21 cellular contexts compared by ENCODE assay signal in genomic region chr1:48073773-48074172, GRCh38.
A peak's percentile ranks its signal among the peaks of the same experiment; 100 is the strongest.
DNase-seq lines count a peak whose midpoint lies in the region; ATAC-seq and TF ChIP-seq lines count a peak whose summit lies in the region.
"Had no signal": no experiment of that assay in that cellular context is flagged by ENCODE, and none has a peak within 500 bp of the region (broad histone marks: within the 10 kb centered on the region; RNA-seq: fewer than 3 reads in every experiment).

No MANE protein-coding gene starts in this region.

- H3K9me3 ChIP-seq in WERI-Rb-1 (ENCODE audit: severe bottlenecking) (no peaks in the 10 kb centered on the region), heart left ventricle (no peaks in the 10 kb centered on the region), MM.1S (replicated peaks; ENCODE audit: insufficient read depth, low read length) (no peaks in the 10 kb centered on the region)
- H3K9me3 ChIP-seq: BLaER1, Peyer's patch had no signal

- H4K20me1 ChIP-seq in MM.1S (ENCODE audit: insufficient read depth, low read length), result no peaks in the 10 kb centered on the region
- H4K20me1 ChIP-seq: BLaER1 had no signal

- H3K9me2 ChIP-seq in MM.1S (replicated peaks; ENCODE audit: insufficient read depth, low read length), result no peaks in the 10 kb centered on the region

- peaks cover 40% of the 10 kb centered on the region for H3K4me1 Mint-ChIP-seq in nephron
- H3K4me1 Mint-ChIP-seq: CD4-positive, alpha-beta memory T cell had no signal

- WGBS in heart left ventricle, 4 donors, result 82 to 90% (median 89%) methylated on average over 9 of the region's 9 CpGs

- peak overlapping the region; percentile 46 for H3K27ac ChIP-seq in WERI-Rb-1
- H3K27ac ChIP-seq in heart left ventricle, result no peak overlapping the region
- no peak overlapping the region for H3K27ac ChIP-seq in MM.1S (ENCODE audit: low read length)
- H3K27ac ChIP-seq: BLaER1, Peyer's patch had no signal

- TF ChIP-seq POLR2A in heart left ventricle (IDR thresholded peaks at IDR 0.05), result no peak

- H3K9me3 Mint-ChIP-seq in nephron, result peaks cover 3% of the 10 kb centered on the region
- H3K9me3 Mint-ChIP-seq: H9 had no signal

- no peak overlapping the region for H2AFZ ChIP-seq in MM.1S (ENCODE audit: low read length)

- H3K36me3 ChIP-seq in WERI-Rb-1 (no peaks in the 10 kb centered on the region), heart left ventricle (no peaks in the 10 kb centered on the region), MM.1S (replicated peaks; ENCODE audit: insufficient read depth, low read length) (no peaks in the 10 kb centered on the region)
- H3K36me3 ChIP-seq: BLaER1, Peyer's patch had no signal

- H3K9ac ChIP-seq in MM.1S (ENCODE audit: low read length), result no peak overlapping the region
- H3K9ac ChIP-seq: BLaER1 had no signal

- peaks cover 83% of the 10 kb centered on the region for H3K27me3 Mint-ChIP-seq in nephron (ENCODE audit: low read depth)

- H3K36me3 Mint-ChIP-seq in nephron (ENCODE audit: low read depth), result peaks cover 4% of the 10 kb centered on the region
- H3K36me3 Mint-ChIP-seq: CD4-positive, alpha-beta memory T cell had no signal

- TF ChIP-seq CTCF in WERI-Rb-1 (IDR thresholded peaks at IDR 0.05; ENCODE audit: low read depth, low read length) (no peak), nephron (IDR thresholded peaks at IDR 0.05; ENCODE audit: unreplicated experiment in 3 of 3) (no peak), heart left ventricle (IDR thresholded peaks at IDR 0.05) (no peak), MM.1S (IDR thresholded peaks at IDR 0.05; ENCODE audit: low read length) (no peak)

- no peak overlapping the region for H3K4me2 ChIP-seq in MM.1S (ENCODE audit: low read depth, low read length)
- H3K4me2 ChIP-seq: BLaER1 had no signal

- no peak overlapping the region for H3K4me3 ChIP-seq in WERI-Rb-1 (ENCODE audit: low read depth, low read length)
- H3K4me3 ChIP-seq in heart left ventricle, result no peak overlapping the region
- no peak overlapping the region for H3K4me3 ChIP-seq in MM.1S (ENCODE audit: low read length)
- H3K4me3 ChIP-seq: BLaER1, K562, Peyer's patch had no signal

- ATAC-seq in heart left ventricle, result no peak
- ATAC-seq: K562, Right ventricle myocardium inferior had no signal

- H3K27ac Mint-ChIP-seq in nephron, result peak overlapping the region; percentile 93 to 97 (median 97)
- H3K27ac Mint-ChIP-seq: CD4-positive, alpha-beta memory T cell; H9 had no signal

- intact Hi-C loops in heart left ventricle (cut with DNase I), result no loop called here

- H3K27me3 ChIP-seq in WERI-Rb-1 (ENCODE audit: insufficient read depth, low read depth, severe bottlenecking) (no peaks in the 10 kb centered on the region), heart left ventricle (peaks cover 0 to 4% (median 0%) of the 10 kb centered on the region in 9 donors), MM.1S (replicated peaks; ENCODE audit: insufficient read depth, low read length) (no peaks in the 10 kb centered on the region)
- H3K27me3 ChIP-seq: BLaER1, Peyer's patch had no signal

- peak; percentile 33 for DNase-seq in D341Med (ENCODE audit: low spot score)
- DNase-seq in WERI-Rb-1, result peak; percentile 75
- DNase-seq in iPS-NIHi7 (ENCODE audit: extremely low spot score), result peak; percentile 45
- DNase-seq in hepatic stellate cell (ENCODE audit: low spot score), result no peak
- DNase-seq in heart left ventricle, result no peak
- no peak for DNase-seq in stimulated activated CD8-positive, alpha-beta memory T cell treated with anti-CD3 and anti-CD28 coated beads, Interleukin-4, amount 100 ng/mL, for 48 hours
- DNase-seq in MM.1S, result no peak
- DNase-seq: CD4-positive, alpha-beta memory T cell; DMS79; H9; NCI-H1105; NCI-H1694; NCI-H2081 treated with DMSO at 0.1 percent for 48 hours; NCI-H446 treated with DMSO at 0.1 percent for 48 hours; NCI-H69; NK-92 treated with Interleukin-12 subunit alpha and Interleukin-12 subunit beta, amount 100 ng/mL, for 24 hours; Peyer's patch had no signal

- H3K4me3 Mint-ChIP-seq in nephron, result peak overlapping the region; percentile 37 to 57 (median 47)
- H3K4me3 Mint-ChIP-seq: CD4-positive, alpha-beta memory T cell; H9 had no signal

- H3F3A ChIP-seq in MM.1S (ENCODE audit: insufficient read depth, low read length), result no peaks in the 10 kb centered on the region

- no peaks in the 10 kb centered on the region for H3K79me2 ChIP-seq in MM.1S (ENCODE audit: low read length)

- peaks cover 0 to 7% (median 0%) of the 10 kb centered on the region in 12 donors for H3K4me1 ChIP-seq in heart left ventricle
- H3K4me1 ChIP-seq in MM.1S (ENCODE audit: low read length), result no peaks in the 10 kb centered on the region

Comparison
In these comparisons a context has a peak if more than half of its experiments do, and no peak if none do; other contexts are left out.
1. DNase-seq: peak in D341Med (single experiment), WERI-Rb-1 (single experiment) and iPS-NIHi7 (single experiment); none in hepatic stellate cell (single experiment), heart left ventricle (0 of 5), stimulated activated CD8-positive, alpha-beta memory T cell treated with anti-CD3 and anti-CD28 coated beads, Interleukin-4, amount 100 ng/mL, for 48 hours (single experiment) and MM.1S (single experiment).